Comparison of ENCODE assay signal across 2 cellular contexts in the genomic region with DNA sequence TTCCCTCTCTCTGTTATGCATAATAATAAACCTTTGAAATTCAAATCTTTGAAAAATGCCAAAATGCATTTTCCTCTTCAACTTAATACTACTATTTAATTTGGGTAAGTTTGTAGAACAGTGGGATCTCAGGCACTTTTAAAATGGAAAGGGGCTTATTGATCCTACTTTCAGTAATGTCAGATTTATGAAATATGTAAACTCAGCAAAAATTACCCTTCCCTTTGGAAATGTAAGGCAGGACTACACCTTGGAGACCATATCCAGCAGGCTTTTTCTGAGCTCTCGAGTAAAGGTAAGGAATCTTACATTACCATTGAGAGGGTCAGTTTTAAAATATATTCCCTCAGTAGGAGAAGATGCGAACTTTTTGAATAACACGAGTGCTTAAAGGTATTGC.
TF ChIP-seq lines count a peak whose summit lies in the region.

No MANE protein-coding gene starts in this region.

TF ChIP-seq in HepG2, 621 proteins besides CTCF, POLR2A, EP300 and RAD21 (continued from another document):
- TF ChIP-seq, protein P1, sequence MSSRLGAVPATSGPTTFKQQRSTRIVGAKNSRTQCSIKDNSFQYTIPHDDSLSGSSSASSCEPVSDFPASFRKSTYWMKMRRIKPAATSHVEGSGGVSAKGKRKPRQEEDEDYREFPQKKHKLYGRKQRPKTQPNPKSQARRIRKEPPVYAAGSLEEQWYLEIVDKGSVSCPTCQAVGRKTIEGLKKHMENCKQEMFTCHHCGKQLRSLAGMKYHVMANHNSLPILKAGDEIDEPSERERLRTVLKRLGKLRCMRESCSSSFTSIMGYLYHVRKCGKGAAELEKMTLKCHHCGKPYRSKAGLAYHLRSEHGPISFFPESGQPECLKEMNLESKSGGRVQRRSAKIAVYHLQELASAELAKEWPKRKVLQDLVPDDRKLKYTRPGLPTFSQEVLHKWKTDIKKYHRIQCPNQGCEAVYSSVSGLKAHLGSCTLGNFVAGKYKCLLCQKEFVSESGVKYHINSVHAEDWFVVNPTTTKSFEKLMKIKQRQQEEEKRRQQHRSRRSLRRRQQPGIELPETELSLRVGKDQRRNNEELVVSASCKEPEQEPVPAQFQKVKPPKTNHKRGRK (CRISPR knock-in tag; IDR thresholded peaks at IDR 0.05): no peak
- peak; percentile 97 to 99 for TF ChIP-seq MAFK (conservative IDR thresholded peaks at IDR 0.05 in 1 of 2, IDR thresholded peaks at IDR 0.05 in 1 of 2; ENCODE audit: low read length in 2 of 2)

TF ChIP-seq in K562, 482 proteins besides CTCF, POLR2A, EP300 and RAD21 (continued from another document):
- TF ChIP-seq ESRRB (CRISPR knock-in tag; IDR thresholded peaks at IDR 0.05; ENCODE audit: borderline replicate concordance) (no peak), ZNF212 (CRISPR knock-in tag; IDR thresholded peaks at IDR 0.05) (no peak), EHMT2 (IDR thresholded peaks at IDR 0.05) (no peak), SMAD3 (CRISPR knock-in tag; conservative IDR thresholded peaks at IDR 0.05) (no peak), ZNF316 (IDR thresholded peaks at IDR 0.05) (peak; percentile 47; the same call in 1 of the 2 replicates), LEF1 (IDR thresholded peaks at IDR 0.05) (no peak), MAFK (IDR thresholded peaks at IDR 0.05; ENCODE audit: low read length) (peak; percentile 68), DDX20 (tag; IDR thresholded peaks at IDR 0.05; ENCODE audit: low read depth) (no peak), MAFF (IDR thresholded peaks at IDR 0.05; ENCODE audit: low read length) (peak; percentile 68), HSF4 (CRISPR knock-in tag; IDR thresholded peaks at IDR 0.05; ENCODE audit: borderline replicate concordance) (no peak)
